Comparison of ENCODE assay signal across 12 cellular contexts in genomic region chr4:153748378-153748777, GRCh38. TPM values are rescaled to one million over a fixed set of nuclear protein-coding genes. Genes with fewer than 3 reads are reported as not detected.
DNase-seq lines count a peak whose midpoint lies in the region; ATAC-seq and TF ChIP-seq lines count a peak whose summit lies in the region.
"Had no signal": no experiment of that assay in that cellular context is flagged by ENCODE, and none has a peak within 500 bp of the region (broad histone marks: within the 10 kb centered on the region; RNA-seq: fewer than 3 reads in every experiment).

No MANE protein-coding gene starts in this region.

- H3K36me3 ChIP-seq in right atrium auricular region (no peaks in the 10 kb centered on the region), hepatocyte (replicated peaks; ENCODE audit: insufficient read depth, low read depth) (no peaks in the 10 kb centered on the region)
- no peaks in the 10 kb centered on the region for H3K36me3 ChIP-seq in naive thymus-derived CD4-positive, alpha-beta T cell (ENCODE audit: control insufficient read depth in 2 of 3, insufficient read depth in 3 of 3, low read length in 3 of 3)
- H3K36me3 ChIP-seq: esophagus muscularis mucosa, upper lobe of left lung had no signal

- H3K36me3 Mint-ChIP-seq in activated naive CD8-positive, alpha-beta T cell treated with anti-CD3 and anti-CD28 coated beads, Interleukin-2, amount 50 U/mL, for 24 hours (ENCODE audit: low read depth) = no peaks in the 10 kb centered on the region
- H3K36me3 Mint-ChIP-seq in naive thymus-derived CD4-positive, alpha-beta T cell = peaks cover 0 to 32% (median 7%) of the 10 kb centered on the region in 5 donors

- H3K4me2 ChIP-seq in hepatocyte = no peak overlapping the region

- no peak overlapping the region for H3K27ac Mint-ChIP-seq in activated naive CD8-positive, alpha-beta T cell treated with anti-CD3 and anti-CD28 coated beads, Interleukin-2, amount 50 U/mL, for 24 hours
- no peak overlapping the region for H3K27ac Mint-ChIP-seq in naive thymus-derived CD4-positive, alpha-beta T cell

- H3K4me3 Mint-ChIP-seq in activated naive CD8-positive, alpha-beta T cell treated with anti-CD3 and anti-CD28 coated beads, Interleukin-2, amount 50 U/mL, for 24 hours = no peak overlapping the region
- H3K4me3 Mint-ChIP-seq in naive thymus-derived CD4-positive, alpha-beta T cell = no peak overlapping the region

- DNase-seq in right atrium auricular region (ENCODE audit: low spot score) (peak; percentile 68), left ventricle myocardium superior (no peak), amniotic epithelial cell (ENCODE audit: low read depth) (peak; percentile 83), hepatocyte (ENCODE audit: low spot score) (peak; percentile 66), NCI-H526 treated with DMSO at 0.1 percent for 48 hours (lab: John Stamatoyannopoulos, UW) (no peak), NCI-H1436 treated with DMSO at 0.1 percent for 48 hours (lab: John Stamatoyannopoulos, UW) (no peak)
- DNase-seq in activated naive CD8-positive, alpha-beta T cell treated with anti-CD3 and anti-CD28 coated beads, Interleukin-2, amount 50 U/mL, for 24 hours = no peak
- DNase-seq in naive thymus-derived CD4-positive, alpha-beta T cell = no peak
- DNase-seq: NCI-H774; stimulated activated CD4-positive, alpha-beta T cell treated with anti-CD3 and anti-CD28 coated beads, Interleukin-2, amount 100 ng/mL, for 24 hours had no signal

- no peak overlapping the region for H2AFZ ChIP-seq in hepatocyte

- WGBS in hepatocyte (ENCODE audit: low lambda C conversion rate, missing lambda C conversion rate) = 40% methylated on average over 6 of the region's 6 CpGs

- H3K9me3 ChIP-seq in right atrium auricular region (no peaks in the 10 kb centered on the region), hepatocyte (ENCODE audit: low read depth) (no peaks in the 10 kb centered on the region)
- H3K9me3 ChIP-seq in naive thymus-derived CD4-positive, alpha-beta T cell (ENCODE audit: control insufficient read depth in 2 of 3, low read length in 3 of 3) = no peaks in the 10 kb centered on the region
- H3K9me3 ChIP-seq: esophagus muscularis mucosa, upper lobe of left lung had no signal

- no peaks in the 10 kb centered on the region for H3K27me3 ChIP-seq in right atrium auricular region
- no peaks in the 10 kb centered on the region for H3K27me3 ChIP-seq in hepatocyte
- H3K27me3 ChIP-seq in naive thymus-derived CD4-positive, alpha-beta T cell (ENCODE audit: control insufficient read depth in 2 of 2, insufficient read depth in 2 of 2, low read length in 2 of 2) = no peaks in the 10 kb centered on the region
- H3K27me3 ChIP-seq: esophagus muscularis mucosa, upper lobe of left lung had no signal

- no peak for ATAC-seq in left ventricle myocardium superior
- ATAC-seq in activated naive CD8-positive, alpha-beta T cell treated with anti-CD3 and anti-CD28 coated beads, Interleukin-2, amount 50 U/mL, for 24 hours = no peak
- no peak for ATAC-seq in naive thymus-derived CD4-positive, alpha-beta T cell

- H3K9me2 ChIP-seq in hepatocyte (replicated peaks; ENCODE audit: insufficient read depth) = no peaks in the 10 kb centered on the region

- H3K4me3 ChIP-seq in right atrium auricular region (no peak overlapping the region), hepatocyte (no peak overlapping the region)
- H3K4me3 ChIP-seq in naive thymus-derived CD4-positive, alpha-beta T cell (ENCODE audit: low read length) = no peak overlapping the region
- H3K4me3 ChIP-seq: esophagus muscularis mucosa, upper lobe of left lung had no signal

- intact Hi-C loops in left ventricle myocardium superior (cut with micrococcal nuclease) = no loop called here
- intact Hi-C loops in naive thymus-derived CD4-positive, alpha-beta T cell (cut with micrococcal nuclease) = no loop called here

- H3K27ac ChIP-seq in right atrium auricular region = no peak overlapping the region
- H3K27ac ChIP-seq in hepatocyte = no peak overlapping the region
- H3K27ac ChIP-seq in naive thymus-derived CD4-positive, alpha-beta T cell (ENCODE audit: low read depth, low read length) = no peak overlapping the region
- H3K27ac ChIP-seq: esophagus muscularis mucosa had no signal

- CTCF ChIA-PET in naive thymus-derived CD4-positive, alpha-beta T cell (lab: Charles Lee) = interaction anchor here (0.7 to 3.1 kb wide), 3 partner anchors 101 to 115 kb away, joined by 3 to 28 read pairs (median 4); no protein-coding TSS in a partner anchor

- TF ChIP-seq CTCF in right atrium auricular region (IDR thresholded peaks at IDR 0.05) = no peak
- TF ChIP-seq CTCF in hepatocyte (IDR thresholded peaks at IDR 0.05; ENCODE audit: poor library complexity) = no peak

- POLR2A ChIA-PET in naive thymus-derived CD4-positive, alpha-beta T cell (lab: Charles Lee) = interaction anchor here (0.6 kb wide), 1 partner anchor 403 kb away, joined by 3 read pairs; no protein-coding TSS in a partner anchor

- H3K27me3 Mint-ChIP-seq in activated naive CD8-positive, alpha-beta T cell treated with anti-CD3 and anti-CD28 coated beads, Interleukin-2, amount 50 U/mL, for 24 hours = peaks cover 2% of the 10 kb centered on the region
- H3K27me3 Mint-ChIP-seq in naive thymus-derived CD4-positive, alpha-beta T cell = peaks cover 0 to 28% (median 0%) of the 10 kb centered on the region in 5 donors

- no peaks in the 10 kb centered on the region for H4K20me1 ChIP-seq in hepatocyte (ENCODE audit: insufficient read depth, poor library complexity, severe bottlenecking)

- no peaks in the 10 kb centered on the region for H3K4me1 ChIP-seq in right atrium auricular region
- no peaks in the 10 kb centered on the region for H3K4me1 ChIP-seq in hepatocyte (ENCODE audit: insufficient read depth)
- no peaks in the 10 kb centered on the region for H3K4me1 ChIP-seq in naive thymus-derived CD4-positive, alpha-beta T cell (ENCODE audit: control insufficient read depth in 2 of 2, insufficient read depth in 2 of 2, low read length in 2 of 2)

- H3K79me2 ChIP-seq in hepatocyte = no peaks in the 10 kb centered on the region

- H3K9me3 Mint-ChIP-seq in activated naive CD8-positive, alpha-beta T cell treated with anti-CD3 and anti-CD28 coated beads, Interleukin-2, amount 50 U/mL, for 24 hours = no peaks in the 10 kb centered on the region
- H3K9me3 Mint-ChIP-seq in naive thymus-derived CD4-positive, alpha-beta T cell = no peaks in the 10 kb centered on the region

- H3K4me1 Mint-ChIP-seq in activated naive CD8-positive, alpha-beta T cell treated with anti-CD3 and anti-CD28 coated beads, Interleukin-2, amount 50 U/mL, for 24 hours = peaks cover 3% of the 10 kb centered on the region
- H3K4me1 Mint-ChIP-seq in naive thymus-derived CD4-positive, alpha-beta T cell = peaks cover 0 to 15% (median 5%) of the 10 kb centered on the region in 7 donors

RNA-seq across cellular contexts. Expression of gene RNF175, which starts 11.4 kb away (rescaled TPM):
- 10 to 100 TPM in 1 of 2 donors, 1 to 10 TPM in 1; 5.3 to 10.2 TPM for total RNA-seq in right atrium auricular region
- total RNA-seq in left ventricle myocardium superior = 0.20 TPM
- 2.1 and 2.8 TPM in 2 replicates for total RNA-seq in hepatocyte
- 2.6 and 2.8 TPM in 2 replicates for polyA plus RNA-seq in hepatocyte
- total RNA-seq in naive thymus-derived CD4-positive, alpha-beta T cell = 10 to 100 TPM in 1 of 5 experiments, 1 to 10 TPM in 3, not detected in 1; 6.4 to 11.1 (median 8.4) TPM
- polyA plus RNA-seq in naive thymus-derived CD4-positive, alpha-beta T cell = 10 to 100 TPM in 1 of 2 donors, 1 to 10 TPM in 1; 8.4 to 14.0 TPM
- total RNA-seq: upper lobe of left lung had no signal

RNA-seq across cellular contexts. Expression of gene SFRP2, which starts 40.5 kb away (rescaled TPM):
- 1 to 10 TPM; 1.4 to 1.5 TPM for total RNA-seq in right atrium auricular region
- 1.4 TPM for total RNA-seq in left ventricle myocardium superior
- total RNA-seq in hepatocyte = 8.0 and 15.0 TPM in 2 replicates
- polyA plus RNA-seq in hepatocyte = 42.8 and 50.0 TPM in 2 replicates
- not detected for total RNA-seq in naive thymus-derived CD4-positive, alpha-beta T cell
- polyA plus RNA-seq in naive thymus-derived CD4-positive, alpha-beta T cell = not detected

Comparison
In these comparisons a context has a peak if more than half of its experiments do, and no peak if none do; other contexts are left out.
1. DNase-seq: peak in right atrium auricular region (single experiment), amniotic epithelial cell (single experiment) and hepatocyte (single experiment); none in left ventricle myocardium superior (single experiment), activated naive CD8-positive, alpha-beta T cell treated with anti-CD3 and anti-CD28 coated beads, Interleukin-2, amount 50 U/mL, for 24 hours (single experiment), NCI-H526 treated with DMSO at 0.1 percent for 48 hours (single experiment), NCI-H1436 treated with DMSO at 0.1 percent for 48 hours (single experiment) and naive thymus-derived CD4-positive, alpha-beta T cell (0 of 9).